In the genomic region with DNA sequence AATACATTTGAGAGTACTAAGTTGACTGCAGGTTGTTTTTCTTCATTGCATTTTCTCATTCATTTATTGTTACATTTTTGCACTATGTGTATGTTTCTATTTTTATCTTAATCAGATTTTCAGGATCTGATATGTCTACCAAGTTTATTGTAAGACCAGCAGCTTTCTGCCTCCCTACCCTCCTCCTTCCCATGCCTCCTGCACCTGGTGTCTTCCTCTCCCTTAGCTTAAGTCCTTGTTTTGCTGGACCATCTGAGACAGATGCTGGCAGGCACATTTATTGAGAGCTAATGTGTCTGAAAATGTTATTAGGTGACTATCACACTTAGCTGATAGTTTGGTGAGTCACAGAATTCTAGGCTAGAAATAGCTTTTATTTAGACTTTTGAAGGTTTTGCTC, we compare ENCODE assay signal across 25 cellular contexts.
"Had no signal": no experiment of that assay in that cellular context is flagged by ENCODE, and none has a peak within 500 bp of the region (broad histone marks: within the 10 kb centered on the region; RNA-seq: fewer than 3 reads in every experiment).

No MANE protein-coding gene starts in this region.

- H3K4me1 ChIP-seq: prostate gland, sigmoid colon, spleen, testis, upper lobe of left lung had no signal

- H3K36me3 ChIP-seq: gastroesophageal sphincter, heart left ventricle, neutrophil, prostate gland, sigmoid colon, spleen, tibial artery, upper lobe of left lung had no signal

- H3K27ac Mint-ChIP-seq: endodermal cell; memory B cell; natural killer cell; stimulated activated memory B cell treated with anti-CD40 and anti-IgM and Interleukin-4, amounts not matched to agents 10 μg/mL and 1 μg/mL and 100 μg/mL, for 72 hours had no signal

- H3K36me3 Mint-ChIP-seq: memory B cell; natural killer cell; stimulated activated memory B cell treated with anti-CD40 and anti-IgM and Interleukin-4, amounts not matched to agents 10 μg/mL and 1 μg/mL and 100 μg/mL, for 72 hours had no signal

- H3K4me3 Mint-ChIP-seq: endodermal cell; memory B cell; natural killer cell; neural crest cell; stimulated activated memory B cell treated with anti-CD40 and anti-IgM and Interleukin-4, amounts not matched to agents 10 μg/mL and 1 μg/mL and 100 μg/mL, for 72 hours had no signal

- H3K27me3 ChIP-seq: gastroesophageal sphincter, heart left ventricle, hepatocyte, sigmoid colon, spleen, testis, tibial artery, upper lobe of left lung had no signal

- H3K9me3 ChIP-seq: gastroesophageal sphincter, neutrophil, prostate gland, sigmoid colon, testis, tibial artery, upper lobe of left lung had no signal

- H3K27ac ChIP-seq: epithelial cell of prostate, foreskin keratinocyte, gastroesophageal sphincter, heart left ventricle, hepatocyte, neutrophil, prostate gland, sigmoid colon, skin epidermis, spleen, testis, tibial artery, upper lobe of left lung had no signal

- DNase-seq: effector CD8-positive, alpha-beta T cell; endodermal cell; foreskin keratinocyte; heart left ventricle; kidney; natural killer cell; right cardiac atrium; sigmoid colon; spleen; stimulated activated CD4-positive, alpha-beta T cell treated with anti-CD3 and anti-CD28 coated beads, Interleukin-4, amount 100 ng/mL, for 4 hours; stimulated activated naive CD8-positive, alpha-beta T cell treated with anti-CD3 and anti-CD28 coated beads, Interleukin-15, Interleukin-2, amounts not matched to agents 100 U/mL and 50 U/mL, for 24 hours; substantia nigra; testis; tibial artery; upper lobe of left lung had no signal

- H3K4me1 Mint-ChIP-seq: memory B cell; neural crest cell; stimulated activated memory B cell treated with anti-CD40 and anti-IgM and Interleukin-4, amounts not matched to agents 10 μg/mL and 1 μg/mL and 100 μg/mL, for 72 hours had no signal

- H2AFZ ChIP-seq: hepatocyte had no signal

- H3K9me3 Mint-ChIP-seq: natural killer cell; stimulated activated memory B cell treated with anti-CD40 and anti-IgM and Interleukin-4, amounts not matched to agents 10 μg/mL and 1 μg/mL and 100 μg/mL, for 72 hours had no signal

- H3K4me3 ChIP-seq: gastroesophageal sphincter, heart left ventricle, hepatocyte, lung, prostate gland, sigmoid colon, skin epidermis, spleen, testis, tibial artery, upper lobe of left lung had no signal

- H3K4me2 ChIP-seq: hepatocyte had no signal

- H3K79me2 ChIP-seq: hepatocyte had no signal
